24 cellular contexts compared by ENCODE assay signal in the genomic region with DNA sequence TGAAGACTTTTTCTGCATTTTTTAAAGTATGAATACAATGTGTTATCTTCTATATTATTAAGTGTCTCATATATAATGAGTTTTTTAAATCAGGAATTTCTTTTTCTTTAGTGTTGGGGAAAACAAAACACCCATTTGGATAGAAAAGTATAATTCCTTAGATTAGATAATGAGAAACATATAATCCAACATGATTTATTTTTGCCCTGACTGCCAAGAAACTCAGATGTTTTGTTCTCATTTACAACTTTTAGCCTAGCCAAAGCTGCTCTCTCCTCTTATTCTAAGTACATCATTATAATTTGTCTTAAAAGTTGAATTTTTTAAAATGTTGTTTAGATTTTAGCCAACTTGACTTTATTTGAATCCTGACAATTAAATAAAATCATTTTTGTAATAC.
"Had no signal": no experiment of that assay in that cellular context is flagged by ENCODE, and none has a peak within 500 bp of the region (broad histone marks: within the 10 kb centered on the region; RNA-seq: fewer than 3 reads in every experiment).

No MANE protein-coding gene starts in this region.

- H3K9me3 ChIP-seq: esophagus muscularis mucosa, mucosa of descending colon, prostate gland, sigmoid colon, tibial artery had no signal

- H3K4me3 ChIP-seq: dorsolateral prefrontal cortex, esophagus muscularis mucosa, lung, mucosa of descending colon, neural progenitor cell, prostate gland, sigmoid colon, stomach, tibial artery had no signal

- H2AFZ ChIP-seq: neural progenitor cell had no signal

- H3K4me2 ChIP-seq: neural progenitor cell had no signal

- H3K9ac ChIP-seq: neural progenitor cell had no signal

- H3K27ac Mint-ChIP-seq: immature natural killer cell; memory B cell; natural killer cell treated with Interleukin-12 subunit alpha and Interleukin-12 subunit beta and Interleukin-15 and Interleukin-18, amount 100 ng/mL, for 72 hours; neural progenitor cell; stimulated activated effector memory CD8-positive, alpha-beta T cell treated with anti-CD3 and anti-CD28 coated beads, Interleukin-12 subunit alpha, Interleukin-12 subunit beta, amount 100 ng/mL, for 72 hours; type B pancreatic cell had no signal

- H3K36me3 ChIP-seq: esophagus muscularis mucosa, neural progenitor cell, prostate gland, sigmoid colon, stomach, tibial artery had no signal

- H3K4me3 Mint-ChIP-seq: immature natural killer cell; memory B cell; naive B cell; natural killer cell treated with Interleukin-12 subunit alpha and Interleukin-12 subunit beta and Interleukin-15 and Interleukin-18, amount 100 ng/mL, for 72 hours; neural progenitor cell; stimulated activated effector memory CD8-positive, alpha-beta T cell treated with anti-CD3 and anti-CD28 coated beads, Interleukin-12 subunit alpha, Interleukin-12 subunit beta, amount 100 ng/mL, for 72 hours; type B pancreatic cell had no signal

- H3K9me3 Mint-ChIP-seq: natural killer cell treated with Interleukin-12 subunit alpha and Interleukin-12 subunit beta and Interleukin-15 and Interleukin-18, amount 100 ng/mL, for 72 hours; neural progenitor cell; stimulated activated effector memory CD8-positive, alpha-beta T cell treated with anti-CD3 and anti-CD28 coated beads, Interleukin-12 subunit alpha, Interleukin-12 subunit beta, amount 100 ng/mL, for 72 hours; type B pancreatic cell had no signal

- DNase-seq: dorsolateral prefrontal cortex; effector CD4-positive, alpha-beta T cell; hypothalamus; immature natural killer cell; mucosa of descending colon; naive B cell; right cardiac atrium; sigmoid colon; stimulated activated CD4-positive, alpha-beta T cell treated with anti-CD3 and anti-CD28 coated beads, Interleukin-2, amount 100 ng/mL, for 24 hours; stimulated activated CD4-positive, alpha-beta T cell treated with anti-CD3 and anti-CD28 coated beads, Interleukin-4, amount 100 ng/mL, for 24 hours; stimulated activated naive CD4-positive, alpha-beta T cell treated with Interleukin-2 at 50 U/mL for 16 hours; stomach; tibial artery had no signal

- FAIRE-seq: frontal cortex, keratinocyte had no signal

- H3K27ac ChIP-seq: dorsolateral prefrontal cortex, epithelial cell of prostate, esophagus muscularis mucosa, neural progenitor cell, prostate gland, sigmoid colon, stomach, tibial artery had no signal

- ATAC-seq: mucosa of descending colon; natural killer cell treated with Interleukin-12 subunit alpha and Interleukin-12 subunit beta and Interleukin-15 and Interleukin-18, amount 100 ng/mL, for 72 hours; right cardiac atrium; stimulated activated effector memory CD8-positive, alpha-beta T cell treated with anti-CD3 and anti-CD28 coated beads, Interleukin-12 subunit alpha, Interleukin-12 subunit beta, amount 100 ng/mL, for 72 hours had no signal

- H3K4me1 Mint-ChIP-seq: immature natural killer cell; memory B cell; naive B cell; neural progenitor cell; stimulated activated effector memory CD8-positive, alpha-beta T cell treated with anti-CD3 and anti-CD28 coated beads, Interleukin-12 subunit alpha, Interleukin-12 subunit beta, amount 100 ng/mL, for 72 hours had no signal

- H3K27me3 ChIP-seq: dorsolateral prefrontal cortex, esophagus muscularis mucosa, neural progenitor cell, sigmoid colon, stomach, tibial artery had no signal

- H3K27me3 Mint-ChIP-seq: type B pancreatic cell had no signal

- H3K4me1 ChIP-seq: neural progenitor cell, prostate gland, sigmoid colon had no signal

- H3K36me3 Mint-ChIP-seq: memory B cell; natural killer cell treated with Interleukin-12 subunit alpha and Interleukin-12 subunit beta and Interleukin-15 and Interleukin-18, amount 100 ng/mL, for 72 hours; neural progenitor cell; stimulated activated effector memory CD8-positive, alpha-beta T cell treated with anti-CD3 and anti-CD28 coated beads, Interleukin-12 subunit alpha, Interleukin-12 subunit beta, amount 100 ng/mL, for 72 hours; type B pancreatic cell had no signal
